Comparison of ENCODE assay signal across 8 cellular contexts in genomic region chr20:47319517-47320252, GRCh38. TPM values are rescaled to one million over a fixed set of nuclear protein-coding genes. Genes with fewer than 3 reads are reported as not detected.
DNase-seq lines count a peak whose midpoint lies in the region; ATAC-seq and TF ChIP-seq lines count a peak whose summit lies in the region.

No MANE protein-coding gene starts in this region.

- H3K9ac ChIP-seq in endodermal cell (ENCODE audit: extremely low read depth, low read length, poor library complexity, severe bottlenecking), result peak overlapping the region; percentile 58

- peak overlapping the region; percentile 74 to 99 (median 94) for H3K27ac ChIP-seq in Peyer's patch
- H3K27ac ChIP-seq in endodermal cell (ENCODE audit: low read depth, low read length), result peak overlapping the region; percentile 91
- H3K27ac ChIP-seq in upper lobe of left lung, result peak overlapping the region; percentile 93 to 99 (median 98)

- H3K4me1 ChIP-seq in Peyer's patch (peaks cover 4 to 77% (median 33%) of the 10 kb centered on the region in 4 donors), endodermal cell (ENCODE audit: control insufficient read depth, insufficient read depth, low read length) (peaks cover 27% of the 10 kb centered on the region), upper lobe of left lung (peaks cover 70 to 93% (median 80%) of the 10 kb centered on the region in 4 donors)

- H3K27me3 ChIP-seq in Peyer's patch (no peaks in the 10 kb centered on the region), endodermal cell (ENCODE audit: control insufficient read depth, insufficient read depth, low read length, poor library complexity, severe bottlenecking) (no peaks in the 10 kb centered on the region), upper lobe of left lung (no peaks in the 10 kb centered on the region)

- peaks cover 18% of the 10 kb centered on the region for H3K36me3 Mint-ChIP-seq in endodermal cell (ENCODE audit: low read depth)

- peak; percentile 16 to 72 for ATAC-seq in upper lobe of left lung (ENCODE audit: low FRiP score in 2 of 2)

- no peaks in the 10 kb centered on the region for H3K9me3 Mint-ChIP-seq in endodermal cell

- TF ChIP-seq EP300 in upper lobe of left lung (IDR thresholded peaks at IDR 0.05), result peak in 2 of 4 donors; percentile 77 to 89

- H3K4me3 ChIP-seq in Peyer's patch, result peak overlapping the region in 2 of 4 donors; percentile 31 to 44
- peak overlapping the region; percentile 64 for H3K4me3 ChIP-seq in endodermal cell (ENCODE audit: low read length)
- peak overlapping the region in 2 of 4 donors; percentile 18 to 24 for H3K4me3 ChIP-seq in upper lobe of left lung

- H3K9me3 ChIP-seq in Peyer's patch (no peaks in the 10 kb centered on the region), endodermal cell (ENCODE audit: control insufficient read depth, low read length) (no peaks in the 10 kb centered on the region), upper lobe of left lung (no peaks in the 10 kb centered on the region)

- H3K4me3 Mint-ChIP-seq in endodermal cell, result peak overlapping the region; percentile 36

- no peak for TF ChIP-seq POLR2A in Peyer's patch (IDR thresholded peaks at IDR 0.05)
- peak in 1 of 4 donors; percentile 27 for TF ChIP-seq POLR2A in upper lobe of left lung (IDR thresholded peaks at IDR 0.05)

- TF ChIP-seq CTCF in Peyer's patch (IDR thresholded peaks at IDR 0.05), result no peak
- no peak for TF ChIP-seq CTCF in endodermal cell (conservative IDR thresholded peaks at IDR 0.05)
- no peak for TF ChIP-seq CTCF in upper lobe of left lung (IDR thresholded peaks at IDR 0.05)

- H3K27ac Mint-ChIP-seq in endodermal cell, result peak overlapping the region; percentile 98

- peak; percentile 14 for DNase-seq in NOMO-1 treated with DMSO at 0.1 percent for 48 hours (lab: John Stamatoyannopoulos, UW; ENCODE audit: unreplicated experiment)
- DNase-seq in NOMO-1 treated with dmso at 0.1 percent for 144 hours (lab: John Stamatoyannopoulos, UW; ENCODE audit: unreplicated experiment), result no peak
- DNase-seq in Peyer's patch, result peak in 2 of 3 donors; percentile 60 to 61
- peak; percentile 93 for DNase-seq in endodermal cell
- peak; percentile 50 for DNase-seq in middle frontal gyrus (ENCODE audit: extremely low spot score, low spot score)
- DNase-seq in upper lobe of left lung, result peak in 1 of 2 donors; percentile 90
- DNase-seq in COR-L47 (lab: John Stamatoyannopoulos, UW), result no peak
- no peak for DNase-seq in activated effector memory CD4-positive, alpha-beta T cell treated with anti-CD3 and anti-CD28 coated beads, Interleukin-2, amount 50 U/mL, for 16 hours

- 20 to 27% methylated on average over 14 to 17 of the region's 17 CpGs for WGBS in endodermal cell (ENCODE audit: insufficient coverage in 1 of 2, insufficient read length in 1 of 2), 2 experiments
- WGBS in upper lobe of left lung, 2 donors, result 31 to 46% methylated on average over 15 to 17 of the region's 17 CpGs

- H3K36me3 ChIP-seq in Peyer's patch (no peaks in the 10 kb centered on the region), endodermal cell (ENCODE audit: control insufficient read depth, insufficient read depth, low read length) (peaks cover 25% of the 10 kb centered on the region), upper lobe of left lung (no peaks in the 10 kb centered on the region)

- H3K27me3 Mint-ChIP-seq in endodermal cell (ENCODE audit: insufficient read depth), result no peaks in the 10 kb centered on the region

- H3K4me1 Mint-ChIP-seq in endodermal cell, result peaks cover 66% of the 10 kb centered on the region

RNA-seq across cellular contexts. Expression of gene ZMYND8, which starts 36.8 kb away (rescaled TPM):
- total RNA-seq in Peyer's patch (100 to 1,000 TPM in 1 of 4 donors, 10 to 100 TPM in 3; 51.3 to 106 (median 94.0) TPM), endodermal cell (10 to 100 TPM; 85.0 to 99.9 TPM), upper lobe of left lung (100 to 1,000 TPM in 1 of 6 donors, 10 to 100 TPM in 5; 24.6 to 120 (median 51.8) TPM)
- polyA plus RNA-seq in endodermal cell (2013, experiment 1 of 2), result 47.1 TPM
- 46.3 TPM for polyA plus RNA-seq in endodermal cell (2013, experiment 2 of 2)

Comparison
In these comparisons a context has a peak if more than half of its experiments do, and no peak if none do; other contexts are left out.
1. DNase-seq: peak in NOMO-1 treated with DMSO at 0.1 percent for 48 hours (single experiment), Peyer's patch (2 of 3), endodermal cell (single experiment) and middle frontal gyrus (single experiment); none in NOMO-1 treated with dmso at 0.1 percent for 144 hours (single experiment), COR-L47 (single experiment) and activated effector memory CD4-positive, alpha-beta T cell treated with anti-CD3 and anti-CD28 coated beads, Interleukin-2, amount 50 U/mL, for 16 hours (single experiment).
2. Peak in every context shown above with its lines, with median percentiles within 50 percentile points of each other: H3K27ac ChIP-seq.